1 cellular context compared by ENCODE assay signal in genomic region chr1:178682429-178682828, GRCh38.
TF ChIP-seq lines count a peak whose summit lies in the region.

No MANE protein-coding gene starts in this region.

TF ChIP-seq in HepG2, 621 proteins besides CTCF, POLR2A, EP300 and RAD21 (continued from another document and continues in another):
- no peak for TF ChIP-seq ZNF143 (CRISPR knock-in tag; IDR thresholded peaks at IDR 0.05)
- no peak for TF ChIP-seq ELK4 (CRISPR knock-in tag; IDR thresholded peaks at IDR 0.05; ENCODE audit: borderline replicate concordance)
- TF ChIP-seq ZNF790 (CRISPR knock-in tag; IDR thresholded peaks at IDR 0.05; ENCODE audit: borderline replicate concordance): no peak
- no peak for TF ChIP-seq RFX3 (CRISPR knock-in tag; IDR thresholded peaks at IDR 0.05)
- TF ChIP-seq PRPF4 (IDR thresholded peaks at IDR 0.05; ENCODE audit: low read depth, low read length, poor library complexity, severe bottlenecking): no peak
- TF ChIP-seq HOXA3 (CRISPR knock-in tag; IDR thresholded peaks at IDR 0.05): no peak
- peak; percentile 83 for TF ChIP-seq HOMEZ (CRISPR knock-in tag; IDR thresholded peaks at IDR 0.05; ENCODE audit: low read depth)
- no peak for TF ChIP-seq ZBTB44 (CRISPR knock-in tag; IDR thresholded peaks at IDR 0.05)
- TF ChIP-seq KLF9 (CRISPR knock-in tag; IDR thresholded peaks at IDR 0.05; ENCODE audit: low read depth): no peak
- TF ChIP-seq SP5 (CRISPR knock-in tag; IDR thresholded peaks at IDR 0.05; ENCODE audit: borderline replicate concordance, low read depth): peak; percentile 57; the same call in 1 of the 2 replicates
- peak; percentile 57 for TF ChIP-seq PHF21A (CRISPR knock-in tag; IDR thresholded peaks at IDR 0.05)
- TF ChIP-seq ZGPAT (CRISPR knock-in tag; IDR thresholded peaks at IDR 0.05): peak; percentile 86
- no peak for TF ChIP-seq ATF5 (CRISPR knock-in tag; IDR thresholded peaks at IDR 0.05; ENCODE audit: low read depth)
- TF ChIP-seq POLR2AphosphoS2 (IDR thresholded peaks at IDR 0.05; ENCODE audit: low read depth, low read length): no peak
- no peak for TF ChIP-seq YEATS4 (CRISPR knock-in tag; IDR thresholded peaks at IDR 0.05; ENCODE audit: borderline replicate concordance)
- no peak for TF ChIP-seq SUZ12 (IDR thresholded peaks at IDR 0.05; ENCODE audit: low read depth, low read length)
- TF ChIP-seq CENPBD1 (CRISPR knock-in tag; IDR thresholded peaks at IDR 0.05; ENCODE audit: borderline replicate concordance, low read depth): no peak
- TF ChIP-seq ZSCAN21 (CRISPR knock-in tag; IDR thresholded peaks at IDR 0.05; ENCODE audit: borderline replicate concordance): no peak
- TF ChIP-seq CCAR2 (optimal IDR thresholded peaks at IDR 0.05; ENCODE audit: low read depth, low read length): no peak
- TF ChIP-seq ZNF660 (CRISPR knock-in tag; IDR thresholded peaks at IDR 0.05; ENCODE audit: borderline replicate concordance, low read depth): no peak
- no peak for TF ChIP-seq ZBTB21 (CRISPR knock-in tag; IDR thresholded peaks at IDR 0.05)
- peak; percentile 16 for TF ChIP-seq SKI (IDR thresholded peaks at IDR 0.05; ENCODE audit: partially characterized antibody)
- TF ChIP-seq HOXA9 (CRISPR knock-in tag; IDR thresholded peaks at IDR 0.05; ENCODE audit: borderline replicate concordance): no peak
- TF ChIP-seq DMAP1 (CRISPR knock-in tag; IDR thresholded peaks at IDR 0.05): no peak
- no peak for TF ChIP-seq MYC (CRISPR knock-in tag; IDR thresholded peaks at IDR 0.05; ENCODE audit: borderline replicate concordance)
- TF ChIP-seq ZNF20 (CRISPR knock-in tag; IDR thresholded peaks at IDR 0.05): no peak
- peak; percentile 93 for TF ChIP-seq FOXA3 (CRISPR knock-in tag; IDR thresholded peaks at IDR 0.05)
- TF ChIP-seq LRRFIP1 (CRISPR knock-in tag; conservative IDR thresholded peaks at IDR 0.05): no peak
- no peak for TF ChIP-seq GPN1 (CRISPR knock-in tag; IDR thresholded peaks at IDR 0.05; ENCODE audit: borderline replicate concordance)
- no peak for TF ChIP-seq ETV6 (CRISPR knock-in tag; conservative IDR thresholded peaks at IDR 0.05)
- TF ChIP-seq KLF13 (CRISPR knock-in tag; IDR thresholded peaks at IDR 0.05): no peak
- no peak for TF ChIP-seq SPEN (CRISPR knock-in tag; IDR thresholded peaks at IDR 0.05; ENCODE audit: low read depth)
- TF ChIP-seq REXO4 (CRISPR knock-in tag; IDR thresholded peaks at IDR 0.05; ENCODE audit: borderline replicate concordance): no peak
- TF ChIP-seq CEBPG (CRISPR knock-in tag; IDR thresholded peaks at IDR 0.05): 0 out of 2 replicates have a peak, but pooled peaks have one; percentile 50
- no peak for TF ChIP-seq ZNF614 (CRISPR knock-in tag; IDR thresholded peaks at IDR 0.05; ENCODE audit: borderline replicate concordance)
- no peak for TF ChIP-seq PHB2 (IDR thresholded peaks at IDR 0.05; ENCODE audit: partially characterized antibody)
- no peak for TF ChIP-seq PRDM4 (CRISPR knock-in tag; IDR thresholded peaks at IDR 0.05; ENCODE audit: borderline replicate concordance)
- TF ChIP-seq SNRNP70 (IDR thresholded peaks at IDR 0.05; ENCODE audit: low read depth, low read length): no peak
- no peak for TF ChIP-seq ZNF724P (CRISPR knock-in tag; IDR thresholded peaks at IDR 0.05; ENCODE audit: borderline replicate concordance)
- peak; percentile 67 for TF ChIP-seq SIX1 (CRISPR knock-in tag; IDR thresholded peaks at IDR 0.05; ENCODE audit: borderline replicate concordance)
- TF ChIP-seq ZNF740 (CRISPR knock-in tag; IDR thresholded peaks at IDR 0.05): no peak
- no peak for TF ChIP-seq NFATC3 (CRISPR knock-in tag; IDR thresholded peaks at IDR 0.05)
- TF ChIP-seq RFX5 (IDR thresholded peaks at IDR 0.05; ENCODE audit: low read depth, low read length): no peak
- TF ChIP-seq MEF2D (CRISPR knock-in tag; IDR thresholded peaks at IDR 0.05): peak; percentile 75; the same call in 1 of the 2 replicates
- TF ChIP-seq ZSCAN29 (CRISPR knock-in tag; conservative IDR thresholded peaks at IDR 0.05): peak; percentile 63; the same call in 1 of the 2 replicates
- TF ChIP-seq ATF1 (CRISPR knock-in tag; IDR thresholded peaks at IDR 0.05): no peak; the same call in 1 of the 2 replicates
- no peak for TF ChIP-seq ZBTB46 (CRISPR knock-in tag; IDR thresholded peaks at IDR 0.05; ENCODE audit: borderline replicate concordance)
- TF ChIP-seq HHEX (CRISPR knock-in tag; IDR thresholded peaks at IDR 0.05): peak; percentile 96
- no peak for TF ChIP-seq ZNF496 (CRISPR knock-in tag; IDR thresholded peaks at IDR 0.05; ENCODE audit: insufficient replicate concordance)
- no peak for TF ChIP-seq CREB1 (IDR thresholded peaks at IDR 0.05)
- TF ChIP-seq CREB1 (CRISPR knock-in tag; IDR thresholded peaks at IDR 0.05): peak; percentile 64
- no peak for TF ChIP-seq ZBTB33 (CRISPR knock-in tag; IDR thresholded peaks at IDR 0.05)
- TF ChIP-seq ZFP1 (CRISPR knock-in tag; IDR thresholded peaks at IDR 0.05): no peak
